ENCODE assay signal across 19 cellular contexts in genomic region chr4:10197952-10198351, GRCh38.
DNase-seq lines count a peak whose midpoint lies in the region; ATAC-seq and TF ChIP-seq lines count a peak whose summit lies in the region.
"Had no signal": no experiment of that assay in that cellular context is flagged by ENCODE, and none has a peak within 500 bp of the region (broad histone marks: within the 10 kb centered on the region; RNA-seq: fewer than 3 reads in every experiment).

No MANE protein-coding gene starts in this region.

- H3K27me3 ChIP-seq in colonic mucosa = no peaks in the 10 kb centered on the region
- H3K27me3 ChIP-seq: BLaER1 had no signal

- no peak for TF ChIP-seq CTCF in C4-2B (conservative IDR thresholded peaks at IDR 0.05)
- TF ChIP-seq CTCF in colonic mucosa (IDR thresholded peaks at IDR 0.05) = no peak

- no peak overlapping the region for H3K4me3 Mint-ChIP-seq in activated naive CD8-positive, alpha-beta T cell treated with anti-CD3 and anti-CD28 coated beads, Interleukin-2, amount 50 U/mL, for 24 hours
- no peak overlapping the region for H3K4me3 Mint-ChIP-seq in activated T-helper 2 cell treated with anti-CD3 and anti-CD28 coated beads, Interferon-gamma antibody, Interleukin-2, Interleukin-4, amounts not matched to agents 10 μg/mL and 5 μg/mL and 100 μg/mL, durations not matched to agents 14 hours and 24 hours and 36 hours (ENCODE audit: low read depth)
- H3K4me3 Mint-ChIP-seq: B cell; CD14-positive monocyte; CD4-positive, alpha-beta T cell; H9 had no signal

- H3K36me3 ChIP-seq in colonic mucosa = no peaks in the 10 kb centered on the region
- H3K36me3 ChIP-seq: BLaER1 had no signal

- no peaks in the 10 kb centered on the region for H3K9me3 ChIP-seq in colonic mucosa
- H3K9me3 ChIP-seq: BLaER1 had no signal

- no peaks in the 10 kb centered on the region for H3K27me3 Mint-ChIP-seq in activated naive CD8-positive, alpha-beta T cell treated with anti-CD3 and anti-CD28 coated beads, Interleukin-2, amount 50 U/mL, for 24 hours
- peaks cover 2% of the 10 kb centered on the region for H3K27me3 Mint-ChIP-seq in activated T-helper 2 cell treated with anti-CD3 and anti-CD28 coated beads, Interferon-gamma antibody, Interleukin-2, Interleukin-4, amounts not matched to agents 10 μg/mL and 5 μg/mL and 100 μg/mL, durations not matched to agents 14 hours and 24 hours and 36 hours (ENCODE audit: low read depth)
- H3K27me3 Mint-ChIP-seq: CD4-positive, alpha-beta T cell had no signal

- H3K4me1 Mint-ChIP-seq in activated naive CD8-positive, alpha-beta T cell treated with anti-CD3 and anti-CD28 coated beads, Interleukin-2, amount 50 U/mL, for 24 hours = no peaks in the 10 kb centered on the region
- no peaks in the 10 kb centered on the region for H3K4me1 Mint-ChIP-seq in activated T-helper 2 cell treated with anti-CD3 and anti-CD28 coated beads, Interferon-gamma antibody, Interleukin-2, Interleukin-4, amounts not matched to agents 10 μg/mL and 5 μg/mL and 100 μg/mL, durations not matched to agents 14 hours and 24 hours and 36 hours (ENCODE audit: low read depth)
- H3K4me1 Mint-ChIP-seq: B cell, CD14-positive monocyte had no signal

- no peak overlapping the region for H3K9ac ChIP-seq in colonic mucosa (ENCODE audit: low read depth in 2 of 2, low read length in 2 of 2)
- H3K9ac ChIP-seq: BLaER1, GM23248 had no signal

- H3K36me3 Mint-ChIP-seq in activated naive CD8-positive, alpha-beta T cell treated with anti-CD3 and anti-CD28 coated beads, Interleukin-2, amount 50 U/mL, for 24 hours (ENCODE audit: low read depth) = no peaks in the 10 kb centered on the region
- H3K36me3 Mint-ChIP-seq in activated T-helper 2 cell treated with anti-CD3 and anti-CD28 coated beads, Interferon-gamma antibody, Interleukin-2, Interleukin-4, amounts not matched to agents 10 μg/mL and 5 μg/mL and 100 μg/mL, durations not matched to agents 14 hours and 24 hours and 36 hours (ENCODE audit: low read depth) = no peaks in the 10 kb centered on the region
- H3K36me3 Mint-ChIP-seq: CD14-positive monocyte had no signal

- DNase-seq in D341Med (ENCODE audit: low spot score) (peak; percentile 0), colonic mucosa (peak; percentile 4), mucosa of gallbladder (ENCODE audit: low spot score) (peak; percentile 5), SIG-M5 (lab: John Stamatoyannopoulos, UW) (no peak), pons (ENCODE audit: low spot score) (no peak)
- DNase-seq in activated naive CD8-positive, alpha-beta T cell treated with anti-CD3 and anti-CD28 coated beads, Interleukin-2, amount 50 U/mL, for 24 hours = no peak
- DNase-seq in activated T-helper 2 cell treated with anti-CD3 and anti-CD28 coated beads, Interferon-gamma antibody, Interleukin-2, Interleukin-4, amounts not matched to agents 10 μg/mL and 5 μg/mL and 100 μg/mL, durations not matched to agents 14 hours and 24 hours and 36 hours (ENCODE audit: low spot score) = no peak
- DNase-seq: Calu3; CD4-positive, alpha-beta T cell; COR-L47; DMS153; DND-41; GM23248 had no signal

- H3K9me3 Mint-ChIP-seq in activated naive CD8-positive, alpha-beta T cell treated with anti-CD3 and anti-CD28 coated beads, Interleukin-2, amount 50 U/mL, for 24 hours = no peaks in the 10 kb centered on the region
- H3K9me3 Mint-ChIP-seq in activated T-helper 2 cell treated with anti-CD3 and anti-CD28 coated beads, Interferon-gamma antibody, Interleukin-2, Interleukin-4, amounts not matched to agents 10 μg/mL and 5 μg/mL and 100 μg/mL, durations not matched to agents 14 hours and 24 hours and 36 hours = no peaks in the 10 kb centered on the region

- ATAC-seq in activated naive CD8-positive, alpha-beta T cell treated with anti-CD3 and anti-CD28 coated beads, Interleukin-2, amount 50 U/mL, for 24 hours = no peak
- ATAC-seq: HCT116 had no signal

- H3K4me1 ChIP-seq in colonic mucosa = no peaks in the 10 kb centered on the region
- H3K4me1 ChIP-seq: BLaER1 had no signal

- H3K27ac ChIP-seq in C4-2B = peak overlapping the region; percentile 19; the same call in 1 of the 2 replicates
- no peak overlapping the region for H3K27ac ChIP-seq in colonic mucosa
- H3K27ac ChIP-seq: BLaER1, GM23248 had no signal

- intact Hi-C loops in colonic mucosa (cut with DNase I) = no loop called here
- intact Hi-C loops in activated T-helper 2 cell treated with anti-CD3 and anti-CD28 coated beads, Interferon-gamma antibody, Interleukin-2, Interleukin-4, amounts not matched to agents 10 μg/mL and 5 μg/mL and 100 μg/mL, durations not matched to agents 14 hours and 24 hours and 36 hours (cut with micrococcal nuclease) = no loop called here

- no peak overlapping the region for H3K27ac Mint-ChIP-seq in activated naive CD8-positive, alpha-beta T cell treated with anti-CD3 and anti-CD28 coated beads, Interleukin-2, amount 50 U/mL, for 24 hours
- H3K27ac Mint-ChIP-seq in activated T-helper 2 cell treated with anti-CD3 and anti-CD28 coated beads, Interferon-gamma antibody, Interleukin-2, Interleukin-4, amounts not matched to agents 10 μg/mL and 5 μg/mL and 100 μg/mL, durations not matched to agents 14 hours and 24 hours and 36 hours = no peak overlapping the region
- H3K27ac Mint-ChIP-seq: B cell; CD4-positive, alpha-beta T cell had no signal

- H3K4me3 ChIP-seq in colonic mucosa = no peak overlapping the region
- H3K4me3 ChIP-seq: BLaER1, GM23248 had no signal

Comparison
In these comparisons a context has a peak if more than half of its experiments do, and no peak if none do; other contexts are left out.
1. DNase-seq: peak in D341Med (single experiment), colonic mucosa (single experiment) and mucosa of gallbladder (single experiment); none in activated naive CD8-positive, alpha-beta T cell treated with anti-CD3 and anti-CD28 coated beads, Interleukin-2, amount 50 U/mL, for 24 hours (single experiment), activated T-helper 2 cell treated with anti-CD3 and anti-CD28 coated beads, Interferon-gamma antibody, Interleukin-2, Interleukin-4, amounts not matched to agents 10 μg/mL and 5 μg/mL and 100 μg/mL, durations not matched to agents 14 hours and 24 hours and 36 hours (single experiment), SIG-M5 (single experiment) and pons (single experiment).